Comparison of ENCODE assay signal across 8 cellular contexts in genomic region chrX:13734278-13735172, GRCh38. TPM values are rescaled to one million over a fixed set of nuclear protein-coding genes. Genes with fewer than 3 reads are reported as not detected.
DNase-seq lines count a peak whose midpoint lies in the region; ATAC-seq lines count a peak whose summit lies in the region.

TSS of gene OFD1 (plus strand) at chrX:13734748. CDS start at chrX:13735072, 324 bp downstream.
TSS of gene TRAPPC2 (minus strand) at chrX:13734620. CDS start at chrX:13719963, 14,657 bp downstream.

- ATAC-seq in GM19043 (IDR thresholded peaks at IDR 0.05; ENCODE audit: low read depth, unreplicated experiment) (peak; percentile 83), HG03378 (IDR thresholded peaks at IDR 0.05; ENCODE audit: unreplicated experiment) (peak; percentile 89)

- peak; percentile 95 for DNase-seq in AG20443 (ENCODE audit: low spot score)
- DNase-seq in NCI-H460 (ENCODE audit: extremely low read depth, low read depth): peak; percentile 94
- DNase-seq in activated CD4-positive, CD25-positive, alpha-beta regulatory T cell treated with anti-CD3 and anti-CD28 coated beads, Interleukin-2, amount 50 U/mL, for 72 hours: peak; percentile 90
- peak; percentile 68 to 77 for DNase-seq in cerebellar nuclear complex (lab: John Stamatoyannopoulos, UW)
- peak; percentile 96 for DNase-seq in islet precursor cell
- peak; percentile 77 to 90 (median 80) for DNase-seq in stimulated activated CD4-positive, alpha-beta T cell treated with anti-CD3 and anti-CD28 coated beads, Interleukin-12 subunit alpha, Interleukin-12 subunit beta, amount 100 ng/mL, for 48 hours (ENCODE audit: low read depth in 2 of 3, low spot score in 1 of 3)

RNA-seq across cellular contexts. Expression of gene OFD1, which starts in this region (rescaled TPM):
- total RNA-seq in NCI-H460 (2014; rRNA removed; shearing (Covaris generic)): 19.9 and 26.6 TPM in 2 replicates
- 32.0 and 37.7 TPM in 2 replicates for polyA plus RNA-seq in NCI-H460 (2014; cell fraction: nucleus; rRNA removed)

RNA-seq across cellular contexts. Expression of gene TRAPPC2, which starts in this region (rescaled TPM):
- 20.3 and 21.1 TPM in 2 replicates for total RNA-seq in NCI-H460 (2014; rRNA removed; shearing (Covaris generic))
- 37.7 and 54.4 TPM in 2 replicates for polyA plus RNA-seq in NCI-H460 (2014; cell fraction: nucleus; rRNA removed)

Comparison
In these comparisons a context has a peak if more than half of its experiments do, and no peak if none do; other contexts are left out.
1. Peak in every context shown above with its lines: DNase-seq and ATAC-seq.